Comparison of ENCODE assay signal across 1 cellular context in the genomic region with DNA sequence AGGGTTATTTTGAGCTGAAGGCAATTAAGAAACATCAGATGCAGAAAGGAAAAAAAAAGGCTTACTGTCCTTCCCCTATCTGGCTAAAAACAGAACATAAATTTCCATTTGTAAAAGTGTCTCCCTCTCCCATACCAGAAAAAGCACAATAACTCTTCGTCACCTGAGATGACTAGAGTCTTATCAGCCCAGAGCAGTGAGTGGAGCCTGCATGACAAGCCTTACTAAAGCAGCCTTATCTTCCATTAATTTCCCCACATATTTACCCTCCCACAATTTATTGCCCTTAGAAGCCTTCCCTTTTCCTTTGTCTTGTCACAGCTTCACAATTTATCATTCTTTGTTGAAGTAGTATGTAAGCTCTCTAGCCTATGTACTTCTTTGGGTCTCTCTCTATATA.
TF ChIP-seq lines count a peak whose summit lies in the region.

No MANE protein-coding gene starts in this region.

TF ChIP-seq in K562, 482 proteins besides CTCF, POLR2A, EP300 and RAD21 (continued from another document and continues in another):
- TF ChIP-seq, protein P1, sequence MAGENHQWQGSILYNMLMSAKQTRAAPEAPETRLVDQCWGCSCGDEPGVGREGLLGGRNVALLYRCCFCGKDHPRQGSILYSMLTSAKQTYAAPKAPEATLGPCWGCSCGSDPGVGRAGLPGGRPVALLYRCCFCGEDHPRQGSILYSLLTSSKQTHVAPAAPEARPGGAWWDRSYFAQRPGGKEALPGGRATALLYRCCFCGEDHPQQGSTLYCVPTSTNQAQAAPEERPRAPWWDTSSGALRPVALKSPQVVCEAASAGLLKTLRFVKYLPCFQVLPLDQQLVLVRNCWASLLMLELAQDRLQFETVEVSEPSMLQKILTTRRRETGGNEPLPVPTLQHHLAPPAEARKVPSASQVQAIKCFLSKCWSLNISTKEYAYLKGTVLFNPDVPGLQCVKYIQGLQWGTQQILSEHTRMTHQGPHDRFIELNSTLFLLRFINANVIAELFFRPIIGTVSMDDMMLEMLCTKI (IDR thresholded peaks at IDR 0.05; ENCODE audit: partially characterized antibody): no peak
- TF ChIP-seq NR2F6 (CRISPR knock-in tag; IDR thresholded peaks at IDR 0.05) (no peak), ZNF408 (CRISPR knock-in tag; IDR thresholded peaks at IDR 0.05; ENCODE audit: low read depth) (no peak), MAZ (CRISPR knock-in tag; conservative IDR thresholded peaks at IDR 0.05 in 1 of 2, IDR thresholded peaks at IDR 0.05 in 1 of 2) (peak in 1 of 2 experiments; percentile 34; a peak in 1 of 4 replicates), ZNF282 (CRISPR knock-in tag; IDR thresholded peaks at IDR 0.05) (no peak), RFX1 (IDR thresholded peaks at IDR 0.05) (no peak), STAT5B (CRISPR knock-in tag; IDR thresholded peaks at IDR 0.05) (no peak), ZFX (CRISPR knock-in tag; IDR thresholded peaks at IDR 0.05) (no peak), HBP1 (CRISPR knock-in tag; IDR thresholded peaks at IDR 0.05) (no peak; the same call in 1 of the 2 replicates), SREBF2 (CRISPR knock-in tag; IDR thresholded peaks at IDR 0.05) (no peak), SRSF1 (IDR thresholded peaks at IDR 0.05; ENCODE audit: low read depth, low read length) (no peak), ELF1 (tag; IDR thresholded peaks at IDR 0.05) (0 out of 2 replicates have a peak, but pooled peaks have one; percentile 33), SNIP1 (IDR thresholded peaks at IDR 0.05; ENCODE audit: low read depth) (no peak), TBP (optimal IDR thresholded peaks at IDR 0.05; ENCODE audit: low read depth, low read length) (no peak), ZNF274 (IDR thresholded peaks at IDR 0.05; ENCODE audit: borderline replicate concordance, low read depth, low read length) (0 out of 2 replicates have a peak, but pooled peaks have one; percentile 41), MYC (IDR thresholded peaks at IDR 0.05; ENCODE audit: low read depth, low read length) (no peak), MYC (CRISPR knock-in tag; IDR thresholded peaks at IDR 0.05; ENCODE audit: borderline replicate concordance, low read depth) (no peak), YBX1 (IDR thresholded peaks at IDR 0.05) (no peak), TAL1 (IDR thresholded peaks at IDR 0.05) (peak; percentile 98), SAFB2 (IDR thresholded peaks at IDR 0.05; ENCODE audit: borderline replicate concordance, low read depth, low read length, severe bottlenecking) (no peak), FOXP4 (CRISPR knock-in tag; IDR thresholded peaks at IDR 0.05; ENCODE audit: borderline replicate concordance) (no peak), C11orf30 (IDR thresholded peaks at IDR 0.05; ENCODE audit: low read depth) (peak; percentile 61), TCFL5 (CRISPR knock-in tag; conservative IDR thresholded peaks at IDR 0.05) (no peak), HINFP (tag; conservative IDR thresholded peaks at IDR 0.05; ENCODE audit: low read depth) (no peak), HMG20B (CRISPR knock-in tag; IDR thresholded peaks at IDR 0.05) (no peak), ARID1B (IDR thresholded peaks at IDR 0.05) (peak; percentile 99), ESRRA (IDR thresholded peaks at IDR 0.05; ENCODE audit: borderline replicate concordance, low read depth) (no peak; the same call in 1 of the 2 replicates), ZSCAN29 (IDR thresholded peaks at IDR 0.05) (no peak), GATA2 (CRISPR knock-in tag; IDR thresholded peaks at IDR 0.05) (peak; percentile 86), BCOR (IDR thresholded peaks at IDR 0.05) (peak; percentile 74), ETV5 (CRISPR knock-in tag; IDR thresholded peaks at IDR 0.05; ENCODE audit: low read depth) (no peak), SMARCC2 (IDR thresholded peaks at IDR 0.05; ENCODE audit: low read depth) (peak; percentile 97), NR4A1 (CRISPR knock-in tag; IDR thresholded peaks at IDR 0.05) (no peak), NR4A1 (tag; IDR thresholded peaks at IDR 0.05) (0 out of 2 replicates have a peak, but pooled peaks have one; percentile 67), JUND (IDR thresholded peaks at IDR 0.05; ENCODE audit: borderline replicate concordance, low read depth, low read length) (peak; percentile 85), JUND (tag; IDR thresholded peaks at IDR 0.05; ENCODE audit: borderline replicate concordance, low read depth, low read length) (peak; percentile 82; the same call in 2 of the 3 replicates), TBL1XR1 (IDR thresholded peaks at IDR 0.05; ENCODE audit: low read length in 2 of 2) (peak; percentile 62 to 90; a peak in 3 of 4 replicates), CTBP1 (IDR thresholded peaks at IDR 0.05; ENCODE audit: borderline replicate concordance) (peak; percentile 85; the same call in 1 of the 2 replicates), HMBOX1 (IDR thresholded peaks at IDR 0.05) (peak; percentile 51; the same call in 1 of the 2 replicates), PPARD (CRISPR knock-in tag; IDR thresholded peaks at IDR 0.05) (no peak), NELFE (IDR thresholded peaks at IDR 0.05; ENCODE audit: insufficient read depth, insufficient read length) (no peak), SMARCA4 (IDR thresholded peaks at IDR 0.05) (peak; percentile 99), MAX (CRISPR knock-in tag; IDR thresholded peaks at IDR 0.05) (no peak), ZNF398 (CRISPR knock-in tag; IDR thresholded peaks at IDR 0.05) (no peak), MTA1 (IDR thresholded peaks at IDR 0.05; ENCODE audit: borderline replicate concordance) (peak; percentile 75), IFI16 (CRISPR knock-in tag; IDR thresholded peaks at IDR 0.05) (no peak), FOXA1 (IDR thresholded peaks at IDR 0.05; ENCODE audit: borderline replicate concordance) (peak; percentile 48; the same call in 1 of the 2 replicates), CBFA2T3 (IDR thresholded peaks at IDR 0.05) (peak; percentile 99), SPI1 (IDR thresholded peaks at IDR 0.05; ENCODE audit: borderline replicate concordance, low read depth, low read length) (0 out of 2 replicates have a peak, but pooled peaks have one; percentile 58), MYNN (IDR thresholded peaks at IDR 0.05) (no peak), MYNN (CRISPR knock-in tag; IDR thresholded peaks at IDR 0.05) (no peak), ZNF121 (CRISPR knock-in tag; conservative IDR thresholded peaks at IDR 0.05) (no peak), ZNF507 (tag; conservative IDR thresholded peaks at IDR 0.05) (no peak), SRSF3 (IDR thresholded peaks at IDR 0.05; ENCODE audit: insufficient read depth, low read length) (no peak)
- TF ChIP-seq, protein P2, sequence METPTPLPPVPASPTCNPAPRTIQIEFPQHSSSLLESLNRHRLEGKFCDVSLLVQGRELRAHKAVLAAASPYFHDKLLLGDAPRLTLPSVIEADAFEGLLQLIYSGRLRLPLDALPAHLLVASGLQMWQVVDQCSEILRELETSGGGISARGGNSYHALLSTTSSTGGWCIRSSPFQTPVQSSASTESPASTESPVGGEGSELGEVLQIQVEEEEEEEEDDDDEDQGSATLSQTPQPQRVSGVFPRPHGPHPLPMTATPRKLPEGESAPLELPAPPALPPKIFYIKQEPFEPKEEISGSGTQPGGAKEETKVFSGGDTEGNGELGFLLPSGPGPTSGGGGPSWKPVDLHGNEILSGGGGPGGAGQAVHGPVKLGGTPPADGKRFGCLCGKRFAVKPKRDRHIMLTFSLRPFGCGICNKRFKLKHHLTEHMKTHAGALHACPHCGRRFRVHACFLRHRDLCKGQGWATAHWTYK (CRISPR knock-in tag; IDR thresholded peaks at IDR 0.05): 0 out of 2 replicates have a peak, but pooled peaks have one; percentile 42
- TF ChIP-seq, protein P3, sequence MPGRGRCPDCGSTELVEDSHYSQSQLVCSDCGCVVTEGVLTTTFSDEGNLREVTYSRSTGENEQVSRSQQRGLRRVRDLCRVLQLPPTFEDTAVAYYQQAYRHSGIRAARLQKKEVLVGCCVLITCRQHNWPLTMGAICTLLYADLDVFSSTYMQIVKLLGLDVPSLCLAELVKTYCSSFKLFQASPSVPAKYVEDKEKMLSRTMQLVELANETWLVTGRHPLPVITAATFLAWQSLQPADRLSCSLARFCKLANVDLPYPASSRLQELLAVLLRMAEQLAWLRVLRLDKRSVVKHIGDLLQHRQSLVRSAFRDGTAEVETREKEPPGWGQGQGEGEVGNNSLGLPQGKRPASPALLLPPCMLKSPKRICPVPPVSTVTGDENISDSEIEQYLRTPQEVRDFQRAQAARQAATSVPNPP (IDR thresholded peaks at IDR 0.05; ENCODE audit: borderline replicate concordance, insufficient read depth, insufficient read length): no peak
- TF ChIP-seq, protein P4, sequence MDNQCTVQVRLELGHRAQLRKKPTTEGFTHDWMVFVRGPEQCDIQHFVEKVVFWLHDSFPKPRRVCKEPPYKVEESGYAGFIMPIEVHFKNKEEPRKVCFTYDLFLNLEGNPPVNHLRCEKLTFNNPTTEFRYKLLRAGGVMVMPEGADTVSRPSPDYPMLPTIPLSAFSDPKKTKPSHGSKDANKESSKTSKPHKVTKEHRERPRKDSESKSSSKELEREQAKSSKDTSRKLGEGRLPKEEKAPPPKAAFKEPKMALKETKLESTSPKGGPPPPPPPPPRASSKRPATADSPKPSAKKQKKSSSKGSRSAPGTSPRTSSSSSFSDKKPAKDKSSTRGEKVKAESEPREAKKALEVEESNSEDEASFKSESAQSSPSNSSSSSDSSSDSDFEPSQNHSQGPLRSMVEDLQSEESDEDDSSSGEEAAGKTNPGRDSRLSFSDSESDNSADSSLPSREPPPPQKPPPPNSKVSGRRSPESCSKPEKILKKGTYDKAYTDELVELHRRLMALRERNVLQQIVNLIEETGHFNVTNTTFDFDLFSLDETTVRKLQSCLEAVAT (IDR thresholded peaks at IDR 0.05): peak; percentile 23 to 74; a peak in 2 of 4 replicates
